9 cellular contexts compared by ENCODE assay signal in the genomic region with DNA sequence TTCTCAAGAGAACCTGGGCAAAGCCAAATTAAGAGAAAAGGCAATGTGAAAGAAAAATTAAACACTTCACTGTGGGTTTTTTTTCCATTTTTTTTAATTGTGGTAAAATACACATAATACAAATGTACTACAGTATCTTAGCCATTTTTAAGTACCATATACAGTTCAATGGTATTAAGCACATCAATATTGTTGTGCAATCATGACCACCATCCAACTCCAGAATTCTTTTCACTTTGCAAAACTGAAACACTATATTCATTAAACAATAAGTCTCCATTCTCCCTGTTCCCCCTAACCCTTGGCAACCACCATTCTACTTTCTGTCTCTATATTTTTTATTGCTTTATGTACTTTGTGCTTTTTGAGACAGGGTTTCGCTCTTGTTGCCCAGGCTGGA.
"Had no signal": no experiment of that assay in that cellular context is flagged by ENCODE, and none has a peak within 500 bp of the region (broad histone marks: within the 10 kb centered on the region; RNA-seq: fewer than 3 reads in every experiment).

No MANE protein-coding gene starts in this region.

- H3K4me1 Mint-ChIP-seq: IgD-negative memory B cell had no signal

- H2AFZ ChIP-seq: GM23248 had no signal

- DNase-seq: GM23248, GOT3, H7, HFFc6, KG1 had no signal

- H3K4me3 Mint-ChIP-seq: HFFc6, IgD-negative memory B cell had no signal

- H3K9me3 Mint-ChIP-seq: HFFc6, IgD-negative memory B cell had no signal

- H3K9me3 ChIP-seq: HAP-1 had no signal

- ATAC-seq: HCT116 had no signal

- H3K4me3 ChIP-seq: GM23248, HAP-1 had no signal

- H3K9ac ChIP-seq: GM23248 had no signal

- H3K36me3 ChIP-seq: HAP-1 had no signal

- H3K27ac ChIP-seq: GM23248, HL-60 had no signal
